13 cellular contexts compared by ENCODE assay signal in the genomic region with DNA sequence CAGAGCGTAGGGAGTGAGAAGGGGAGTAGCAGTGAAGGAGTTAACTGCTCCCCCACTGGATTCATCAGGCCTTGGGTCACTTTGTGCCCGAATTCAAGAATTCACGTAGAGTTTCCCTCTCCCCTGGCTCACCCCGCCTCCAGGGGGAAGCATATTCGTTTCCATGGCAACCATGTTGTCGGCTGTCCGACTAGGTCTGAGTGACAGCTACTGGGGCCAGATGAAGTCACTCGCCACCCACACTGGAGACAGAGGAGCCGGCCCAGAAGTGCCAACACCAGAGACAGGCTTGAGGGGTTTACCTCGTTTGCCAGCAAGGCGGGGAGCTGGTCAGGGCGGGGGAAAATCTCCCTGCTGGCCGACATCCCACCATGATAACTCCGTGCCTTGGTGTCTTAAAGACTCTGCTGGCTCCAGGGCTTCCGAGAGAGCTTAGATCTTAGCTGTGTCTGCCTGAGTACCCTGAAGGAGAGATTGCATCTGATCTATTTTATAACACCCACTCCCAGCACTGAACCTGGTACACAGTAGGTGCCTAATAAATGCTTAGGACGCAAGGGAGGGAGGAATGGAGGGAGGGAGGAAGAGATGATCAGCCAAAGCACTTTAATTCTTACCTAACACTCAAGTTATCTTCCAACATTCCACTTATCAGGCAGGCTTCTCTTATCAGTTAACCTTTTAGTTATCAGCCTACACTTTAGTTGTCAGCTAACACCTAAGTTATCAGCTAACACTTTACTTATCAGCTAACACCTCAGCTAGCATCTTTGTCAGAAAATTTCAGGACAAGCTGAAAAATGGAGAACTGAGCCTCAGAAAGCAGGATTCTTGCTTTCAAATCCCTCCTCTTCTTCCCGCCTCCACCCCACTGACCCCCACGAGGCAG. TPM values are rescaled to one million over a fixed set of nuclear protein-coding genes. Genes with fewer than 3 reads are reported as not detected.
DNase-seq lines count a peak whose midpoint lies in the region; ATAC-seq, FAIRE-seq and TF ChIP-seq lines count a peak whose summit lies in the region.
"Had no signal": no experiment of that assay in that cellular context is flagged by ENCODE, and none has a peak within 500 bp of the region (broad histone marks: within the 10 kb centered on the region; RNA-seq: fewer than 3 reads in every experiment).

No MANE protein-coding gene starts in this region.

- H3K27ac Mint-ChIP-seq in glutamatergic neuron (ENCODE audit: unreplicated experiment), result no peak overlapping the region
- H3K27ac Mint-ChIP-seq in natural killer cell treated with Interleukin-12 subunit alpha and Interleukin-12 subunit beta and Interleukin-15 and Interleukin-18, amount 100 ng/mL, for 72 hours, result no peak overlapping the region
- H3K27ac Mint-ChIP-seq: activated naive CD4-positive, alpha-beta T cell treated with anti-CD3 and anti-CD28 coated beads, Interleukin-2, amount 10 ng/mL, durations not matched to agents 7 days and 5 days; effector memory CD8-positive, alpha-beta T cell had no signal

- no peak for ATAC-seq in GM21717 (IDR thresholded peaks at IDR 0.05; ENCODE audit: unreplicated experiment)
- ATAC-seq in natural killer cell treated with Interleukin-12 subunit alpha and Interleukin-12 subunit beta and Interleukin-15 and Interleukin-18, amount 100 ng/mL, for 72 hours, result no peak
- ATAC-seq: effector memory CD8-positive, alpha-beta T cell had no signal

- H3K4me3 Mint-ChIP-seq in glutamatergic neuron (ENCODE audit: unreplicated experiment), result peak overlapping the region; percentile 4
- H3K4me3 Mint-ChIP-seq in natural killer cell treated with Interleukin-12 subunit alpha and Interleukin-12 subunit beta and Interleukin-15 and Interleukin-18, amount 100 ng/mL, for 72 hours, result no peak overlapping the region
- H3K4me3 Mint-ChIP-seq: activated naive CD4-positive, alpha-beta T cell treated with anti-CD3 and anti-CD28 coated beads, Interleukin-2, amount 10 ng/mL, durations not matched to agents 7 days and 5 days; effector memory CD8-positive, alpha-beta T cell had no signal

- H3K9me3 Mint-ChIP-seq in glutamatergic neuron (ENCODE audit: unreplicated experiment), result peaks cover 9% of the 10 kb centered on the region
- H3K9me3 Mint-ChIP-seq in natural killer cell treated with Interleukin-12 subunit alpha and Interleukin-12 subunit beta and Interleukin-15 and Interleukin-18, amount 100 ng/mL, for 72 hours, result no peaks in the 10 kb centered on the region

- peaks cover 10% of the 10 kb centered on the region for H3K27me3 Mint-ChIP-seq in glutamatergic neuron (ENCODE audit: unreplicated experiment)
- H3K27me3 Mint-ChIP-seq in natural killer cell treated with Interleukin-12 subunit alpha and Interleukin-12 subunit beta and Interleukin-15 and Interleukin-18, amount 100 ng/mL, for 72 hours, result peaks cover 16 to 18% of the 10 kb centered on the region in 2 donors

- peaks cover 30% of the 10 kb centered on the region for H3K4me1 Mint-ChIP-seq in glutamatergic neuron (ENCODE audit: low read depth, unreplicated experiment)
- H3K4me1 Mint-ChIP-seq in natural killer cell treated with Interleukin-12 subunit alpha and Interleukin-12 subunit beta and Interleukin-15 and Interleukin-18, amount 100 ng/mL, for 72 hours (ENCODE audit: low read depth in 2 of 2), result no peaks in the 10 kb centered on the region
- H3K4me1 Mint-ChIP-seq: activated naive CD4-positive, alpha-beta T cell treated with anti-CD3 and anti-CD28 coated beads, Interleukin-2, amount 10 ng/mL, durations not matched to agents 7 days and 5 days had no signal

- no peak for TF ChIP-seq POLR2A in GM12891 (IDR thresholded peaks at IDR 0.05; ENCODE audit: low read depth, low read length)

- no peak for TF ChIP-seq CTCF in glutamatergic neuron (IDR thresholded peaks at IDR 0.05; ENCODE audit: partially characterized antibody, unreplicated experiment)

- FAIRE-seq in GM12891 (lab: Jason Lieb, UNC), result no peak

- peak; percentile 6 for DNase-seq in A172 (ENCODE audit: low spot score)
- DNase-seq in GM12891 (ENCODE audit: insufficient read length, low spot score), result peak; percentile 33
- peak; percentile 83 for DNase-seq in OCI-M1 (lab: John Stamatoyannopoulos, UW)
- DNase-seq in glutamatergic neuron, result peak; percentile 68
- DNase-seq in COR-L47 (lab: John Stamatoyannopoulos, UW), result no peak
- no peak for DNase-seq in NCI-H774 (lab: John Stamatoyannopoulos, UW)
- DNase-seq in natural killer cell treated with Interleukin-12 subunit alpha and Interleukin-12 subunit beta and Interleukin-15 and Interleukin-18, amount 100 ng/mL, for 72 hours (ENCODE audit: low spot score), result no peak
- DNase-seq: activated naive CD4-positive, alpha-beta T cell treated with anti-CD3 and anti-CD28 coated beads, Interleukin-2, amount 10 ng/mL, durations not matched to agents 7 days and 5 days; C1 segment of cervical spinal cord; effector memory CD8-positive, alpha-beta T cell; NCI-H526 had no signal

- H3K36me3 Mint-ChIP-seq in glutamatergic neuron (ENCODE audit: unreplicated experiment), result no peaks in the 10 kb centered on the region
- no peaks in the 10 kb centered on the region for H3K36me3 Mint-ChIP-seq in natural killer cell treated with Interleukin-12 subunit alpha and Interleukin-12 subunit beta and Interleukin-15 and Interleukin-18, amount 100 ng/mL, for 72 hours
- H3K36me3 Mint-ChIP-seq: activated naive CD4-positive, alpha-beta T cell treated with anti-CD3 and anti-CD28 coated beads, Interleukin-2, amount 10 ng/mL, durations not matched to agents 7 days and 5 days had no signal

TF ChIP-seq in GM12891, 5 proteins besides CTCF, POLR2A, EP300 and RAD21:
- TF ChIP-seq POLR2AphosphoS5 (IDR thresholded peaks at IDR 0.05; ENCODE audit: low read depth, low read length), result no peak
- TF ChIP-seq POU2F2 (IDR thresholded peaks at IDR 0.05; ENCODE audit: low read depth, low read length), result no peak
- no peak for TF ChIP-seq SPI1 (IDR thresholded peaks at IDR 0.05; ENCODE audit: low read depth, low read length)
- TF ChIP-seq PAX5 (IDR thresholded peaks at IDR 0.05; ENCODE audit: insufficient read depth, low read length, severe bottlenecking), result no peak
- TF ChIP-seq TAF1 (IDR thresholded peaks at IDR 0.05; ENCODE audit: low read depth, low read length), result no peak

RNA-seq across cellular contexts. Expression of gene ZNRF4, which starts 57.2 kb away (rescaled TPM):
- total RNA-seq in A172 (2014; rRNA removed; shearing (Covaris generic)), result not detected in 2 replicates
- polyA plus RNA-seq in GM12891 (2012; ENCODE audit: low read depth, missing spikeins), result not detected
- not detected for total RNA-seq in glutamatergic neuron (ENCODE audit: unreplicated experiment)
- not detected for total RNA-seq in natural killer cell treated with Interleukin-12 subunit alpha and Interleukin-12 subunit beta and Interleukin-15 and Interleukin-18, amount 100 ng/mL, for 72 hours
- total RNA-seq: temporal lobe had no signal

RNA-seq across cellular contexts. Expression of gene PTPRS, which starts 57.4 kb away (rescaled TPM):
- 66.3 and 75.1 TPM in 2 replicates for total RNA-seq in A172 (2014; rRNA removed; shearing (Covaris generic))
- 7.4 TPM for polyA plus RNA-seq in GM12891 (2012; ENCODE audit: low read depth, missing spikeins)
- total RNA-seq in glutamatergic neuron (ENCODE audit: unreplicated experiment), result 1,064 TPM
- under 1 TPM; 0.17 to 0.33 TPM for total RNA-seq in natural killer cell treated with Interleukin-12 subunit alpha and Interleukin-12 subunit beta and Interleukin-15 and Interleukin-18, amount 100 ng/mL, for 72 hours

Comparison
In these comparisons a context has a peak if more than half of its experiments do, and no peak if none do; other contexts are left out.
1. DNase-seq: peak in A172 (single experiment), GM12891 (single experiment), OCI-M1 (single experiment) and glutamatergic neuron (single experiment); none in COR-L47 (single experiment), NCI-H774 (single experiment) and natural killer cell treated with Interleukin-12 subunit alpha and Interleukin-12 subunit beta and Interleukin-15 and Interleukin-18, amount 100 ng/mL, for 72 hours (single experiment).
2. RNA of gene PTPRS, which starts 57.4 kb away (total RNA-seq): 1,064 TPM in glutamatergic neuron (single experiment) and 66.3 to 75.1 TPM in A172; 0.17 to 0.33 TPM in natural killer cell treated with Interleukin-12 subunit alpha and Interleukin-12 subunit beta and Interleukin-15 and Interleukin-18, amount 100 ng/mL, for 72 hours; every median in the first group is over 10 times any median in the second.